7 cellular contexts compared by ENCODE assay signal in the genomic region with DNA sequence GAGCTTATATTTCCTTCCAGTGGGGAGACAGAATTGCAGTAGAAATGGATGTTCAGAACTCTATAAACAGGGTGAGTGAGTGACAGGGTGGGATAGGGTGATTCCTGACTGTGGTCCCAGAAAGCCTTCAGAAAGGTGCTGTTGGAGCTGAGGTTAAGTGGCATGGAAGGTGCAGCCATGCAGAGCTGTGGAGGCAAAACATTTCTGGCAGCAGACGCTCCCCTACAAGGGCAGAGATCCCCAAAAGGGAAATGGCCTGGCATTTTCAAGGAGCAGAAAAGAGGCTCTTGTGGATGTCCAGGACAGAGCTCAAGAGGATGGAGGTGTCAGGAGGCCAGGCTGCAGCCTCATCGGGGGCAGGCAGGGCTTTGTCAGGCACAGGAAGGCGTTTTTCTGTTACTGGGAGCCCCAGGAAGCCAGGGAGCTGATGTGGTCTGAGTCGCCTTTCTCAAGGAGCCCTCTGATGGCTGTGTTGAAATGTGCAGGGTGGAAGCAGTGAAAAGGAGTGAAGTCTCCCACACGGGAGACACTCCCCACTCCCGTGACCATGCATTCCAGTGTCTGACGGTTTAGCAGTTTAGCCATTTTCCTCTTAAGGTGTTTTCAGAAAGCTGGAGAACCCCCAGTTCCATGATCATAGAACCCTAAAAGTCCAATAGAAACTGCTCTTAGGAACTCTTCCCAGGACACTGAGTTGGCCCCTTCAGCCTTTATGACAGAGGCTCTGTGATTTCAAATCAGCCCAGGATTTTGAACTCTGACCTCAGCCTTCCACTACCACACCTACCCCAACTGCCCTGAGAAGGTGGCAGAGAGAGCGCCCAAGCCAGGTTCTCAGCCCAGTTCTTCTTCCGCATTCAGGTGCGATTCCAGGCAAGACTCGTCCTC.
DNase-seq lines count a peak whose midpoint lies in the region; FAIRE-seq and TF ChIP-seq lines count a peak whose summit lies in the region.

No MANE protein-coding gene starts in this region.

- DNase-seq in H9 (peak; percentile 66), RPMI7951 (ENCODE audit: low read depth) (peak; percentile 24), frontal cortex (ENCODE audit: low spot score in 2 of 2) (peak; percentile 36 to 65), small intestine (peak; percentile 61), T-helper 2 cell (no peak), DMS114 treated with DMSO at 0.1 percent for 48 hours (lab: John Stamatoyannopoulos, UW; ENCODE audit: unreplicated experiment) (no peak), COLO668 (lab: John Stamatoyannopoulos, UW; ENCODE audit: unreplicated experiment) (no peak)

- H3K4me3 ChIP-seq in small intestine (ENCODE audit: low read depth in 1 of 2, low read length in 2 of 2) = no peak overlapping the region

- peak overlapping the region in 2 of 3 experiments; percentile 67 to 82; a peak in 3 of 7 replicates for H3K27ac Mint-ChIP-seq in H9

- H3K23ac ChIP-seq in H9 (ENCODE audit: insufficient read length, low read depth, low read length) = no peak overlapping the region

- H3K27ac ChIP-seq in H9 (ENCODE audit: insufficient read length, low read depth, low read length) (no peak overlapping the region), small intestine (ENCODE audit: low read depth in 1 of 2, low read length in 1 of 2) (peak overlapping the region in 1 of 2 donors; percentile 25)

- no peak overlapping the region for H4K8ac ChIP-seq in H9 (replicated peaks; ENCODE audit: insufficient read length, low read depth, low read length)

- H3K79me2 ChIP-seq in H9 (ENCODE audit: insufficient read depth, low read length) = no peaks in the 10 kb centered on the region

- no peak overlapping the region for H2BK12ac ChIP-seq in H9 (ENCODE audit: insufficient read length, low read depth, low read length)

- no peaks in the 10 kb centered on the region; a peak in 1 of 7 replicates for H3K36me3 Mint-ChIP-seq in H9 (ENCODE audit: insufficient read depth in 1 of 3, low read depth in 3 of 3)

- no peak overlapping the region for H4K91ac ChIP-seq in H9 (ENCODE audit: insufficient read length, low read depth, low read length)

- H3K9ac ChIP-seq in H9 (ENCODE audit: extremely low read depth, insufficient read length, low read length) = no peak overlapping the region

- no peaks in the 10 kb centered on the region for H3K9me3 Mint-ChIP-seq in H9

- H2BK15ac ChIP-seq in H9 (ENCODE audit: low read depth, low read length) = no peak overlapping the region

- no peaks in the 10 kb centered on the region for H4K20me1 ChIP-seq in H9 (ENCODE audit: control insufficient read depth, insufficient read depth, insufficient read length)

- H3K27me3 ChIP-seq in H9 (ENCODE audit: insufficient read depth, low read length) = no peaks in the 10 kb centered on the region
- H3K27me3 ChIP-seq in small intestine (ENCODE audit: control insufficient read depth in 2 of 2, insufficient read depth in 2 of 2, low read length in 2 of 2) = no peaks in the 10 kb centered on the region

- no peaks in the 10 kb centered on the region for H3K79me1 ChIP-seq in H9 (ENCODE audit: insufficient read depth, low read depth, low read length, poor library complexity, severe bottlenecking)

- H3K18ac ChIP-seq in H9 (ENCODE audit: insufficient read length, low read depth, low read length) = no peak overlapping the region

- peaks cover 8% of the 10 kb centered on the region for H3K23me2 ChIP-seq in H9 (ENCODE audit: insufficient read length, low read depth, low read length, poor library complexity, severe bottlenecking)

- no peak overlapping the region for H3K4ac ChIP-seq in H9 (ENCODE audit: low read depth, low read length)

- 0 out of 2 replicates have a peak overlapping the region, but pooled peaks have one; percentile 33 for H3K14ac ChIP-seq in H9 (ENCODE audit: insufficient read depth, low read length)

- H2BK5ac ChIP-seq in H9 (ENCODE audit: insufficient read length, low read length) = no peak overlapping the region

- no peak overlapping the region for H2AFZ ChIP-seq in H9 (ENCODE audit: low read length)

- no peak overlapping the region for H2BK20ac ChIP-seq in H9 (ENCODE audit: low read depth, low read length, poor library complexity, severe bottlenecking)

- H3K4me1 ChIP-seq in H9 (ENCODE audit: insufficient read depth, low read length) (peaks cover 17% of the 10 kb centered on the region; the same call in 1 of the 2 replicates), small intestine (ENCODE audit: control insufficient read depth in 2 of 2, insufficient read depth in 1 of 2, low read depth in 1 of 2, low read length in 1 of 2) (peaks cover 5% of the 10 kb centered on the region in 2 donors)

- peak overlapping the region in 1 of 2 experiments; percentile 35; a peak in 2 of 5 replicates for H3K4me3 Mint-ChIP-seq in H9

- no peaks in the 10 kb centered on the region for H3K36me3 ChIP-seq in small intestine (ENCODE audit: control insufficient read depth in 2 of 2, insufficient read depth in 2 of 2, low read length in 2 of 2)

- TF ChIP-seq CTCF in H9 (conservative IDR thresholded peaks at IDR 0.05) = peak; percentile 48

- H2AK5ac ChIP-seq in H9 (ENCODE audit: insufficient read length, low read length) = no peak overlapping the region

- no peak overlapping the region for H3K56ac ChIP-seq in H9 (ENCODE audit: insufficient read length, low read depth, low read length)

- FAIRE-seq in frontal cortex (lab: Jason Lieb, UNC) (no peak), small intestine (lab: Jason Lieb, UNC) (no peak)

- H3K27me3 Mint-ChIP-seq in H9 (ENCODE audit: low read depth) = peaks cover 26% of the 10 kb centered on the region

- H3T11ph ChIP-seq in H9 (ENCODE audit: low read length) = no peak overlapping the region

- whole genome bisulfite sequencing in H9 (ENCODE audit: extremely low coverage, insufficient read length, low lambda C conversion rate) = no CpG with 5 or more reads among the region's 11 CpGs
- 44 to 57% (median 51%) methylated on average over 11 of the region's 11 CpGs for WGBS in small intestine, 3 donors

- H3K9me3 ChIP-seq in H9 (ENCODE audit: control insufficient read depth, low read depth, low read length) (no peaks in the 10 kb centered on the region), small intestine (ENCODE audit: control insufficient read depth, low read depth) (no peaks in the 10 kb centered on the region)

- H3K4me1 Mint-ChIP-seq in H9 = peaks cover 59 to 75% of the 10 kb centered on the region in 2 experiments

- no peak overlapping the region for H3K4me2 ChIP-seq in H9 (ENCODE audit: insufficient read depth, insufficient read length, low read length)

- H4K5ac ChIP-seq in H9 (ENCODE audit: insufficient read length, low read depth, low read length) = no peak overlapping the region

- H2BK120ac ChIP-seq in H9 (ENCODE audit: low read depth, low read length, poor library complexity, severe bottlenecking) = no peak overlapping the region

Comparison
In these comparisons a context has a peak if more than half of its experiments do, and no peak if none do; other contexts are left out.
1. DNase-seq: peak in H9 (single experiment), RPMI7951 (single experiment), frontal cortex (2 of 2) and small intestine (single experiment); none in T-helper 2 cell (0 of 5), DMS114 treated with DMSO at 0.1 percent for 48 hours (single experiment) and COLO668 (single experiment).